8 cellular contexts compared by ENCODE assay signal in genomic region chr19:35000647-35001501, GRCh38. TPM values are rescaled to one million over a fixed set of nuclear protein-coding genes. Genes with fewer than 3 reads are reported as not detected.
DNase-seq lines count a peak whose midpoint lies in the region; ATAC-seq and TF ChIP-seq lines count a peak whose summit lies in the region.

No MANE protein-coding gene starts in this region.

- no peaks in the 10 kb centered on the region for H3K27me3 Mint-ChIP-seq in effector memory CD8-positive, alpha-beta T cell
- H3K27me3 Mint-ChIP-seq in mesothelial cell of epicardium (ENCODE audit: low read depth): no peaks in the 10 kb centered on the region
- H3K27me3 Mint-ChIP-seq in stimulated activated naive CD8-positive, alpha-beta T cell treated with anti-CD3 and anti-CD28 coated beads, Interleukin-15, Interleukin-2, amounts not matched to agents 100 ng/mL and 50 ng/mL, for 24 hours: no peaks in the 10 kb centered on the region

- H3K4me3 Mint-ChIP-seq in effector memory CD8-positive, alpha-beta T cell: peak overlapping the region; percentile 90 to 92
- peak overlapping the region; percentile 94 for H3K4me3 Mint-ChIP-seq in mesothelial cell of epicardium
- peak overlapping the region; percentile 100 for H3K4me3 Mint-ChIP-seq in stimulated activated naive CD8-positive, alpha-beta T cell treated with anti-CD3 and anti-CD28 coated beads, Interleukin-15, Interleukin-2, amounts not matched to agents 100 ng/mL and 50 ng/mL, for 24 hours

- TF ChIP-seq POLR2A in GM18505 (IDR thresholded peaks at IDR 0.05; ENCODE audit: borderline replicate concordance, extremely low read depth, insufficient read depth, insufficient read length): peak; percentile 50

- no peaks in the 10 kb centered on the region for H3K9me3 Mint-ChIP-seq in effector memory CD8-positive, alpha-beta T cell
- H3K9me3 Mint-ChIP-seq in mesothelial cell of epicardium: no peaks in the 10 kb centered on the region
- H3K9me3 Mint-ChIP-seq in stimulated activated naive CD8-positive, alpha-beta T cell treated with anti-CD3 and anti-CD28 coated beads, Interleukin-15, Interleukin-2, amounts not matched to agents 100 ng/mL and 50 ng/mL, for 24 hours: no peaks in the 10 kb centered on the region

- H3K27ac Mint-ChIP-seq in effector memory CD8-positive, alpha-beta T cell: peak overlapping the region; percentile 93 to 95
- peak overlapping the region; percentile 97 for H3K27ac Mint-ChIP-seq in mesothelial cell of epicardium
- peak overlapping the region; percentile 99 for H3K27ac Mint-ChIP-seq in stimulated activated naive CD8-positive, alpha-beta T cell treated with anti-CD3 and anti-CD28 coated beads, Interleukin-15, Interleukin-2, amounts not matched to agents 100 ng/mL and 50 ng/mL, for 24 hours

- peaks cover 62 to 67% of the 10 kb centered on the region in 2 donors for H3K4me1 Mint-ChIP-seq in effector memory CD8-positive, alpha-beta T cell (ENCODE audit: low read depth in 2 of 2)
- peaks cover 52% of the 10 kb centered on the region for H3K4me1 Mint-ChIP-seq in mesothelial cell of epicardium
- H3K4me1 Mint-ChIP-seq in stimulated activated naive CD8-positive, alpha-beta T cell treated with anti-CD3 and anti-CD28 coated beads, Interleukin-15, Interleukin-2, amounts not matched to agents 100 ng/mL and 50 ng/mL, for 24 hours (ENCODE audit: low read depth): peaks cover 71% of the 10 kb centered on the region

- H3K36me3 Mint-ChIP-seq in effector memory CD8-positive, alpha-beta T cell (ENCODE audit: insufficient read depth): peaks cover 32% of the 10 kb centered on the region
- H3K36me3 Mint-ChIP-seq in mesothelial cell of epicardium: no peaks in the 10 kb centered on the region
- H3K36me3 Mint-ChIP-seq in stimulated activated naive CD8-positive, alpha-beta T cell treated with anti-CD3 and anti-CD28 coated beads, Interleukin-15, Interleukin-2, amounts not matched to agents 100 ng/mL and 50 ng/mL, for 24 hours (ENCODE audit: low read depth): peaks cover 42% of the 10 kb centered on the region

- peak; percentile 31 for ATAC-seq in GM18505 (IDR thresholded peaks at IDR 0.05; ENCODE audit: unreplicated experiment)
- peak; percentile 62 for ATAC-seq in effector memory CD8-positive, alpha-beta T cell (replicated peaks)
- no peak for ATAC-seq in HG02870 (IDR thresholded peaks at IDR 0.05; ENCODE audit: unreplicated experiment)

- TF ChIP-seq CTCF in mesothelial cell of epicardium (IDR thresholded peaks at IDR 0.05; ENCODE audit: unreplicated experiment): no peak

- DNase-seq in A172 (ENCODE audit: low spot score): peak; percentile 28
- peak; percentile 82 for DNase-seq in NCI-H2029 treated with DMSO at 0.1 percent for 48 hours (lab: John Stamatoyannopoulos, UW)
- peak; percentile 47 to 49 for DNase-seq in activated CD4-positive, alpha-beta T cell treated with anti-CD3 and anti-CD28 coated beads, Interleukin-2, amount 50 U/mL, for 4 hours
- DNase-seq in effector memory CD8-positive, alpha-beta T cell: peak; percentile 46 to 55 (median 54)
- no peak for DNase-seq in mesothelial cell of epicardium (ENCODE audit: low spot score in 2 of 2, unreplicated experiment in 2 of 2)

RNA-seq across cellular contexts. Expression of gene GRAMD1A, which starts 0.8 kb away (rescaled TPM):
- total RNA-seq in A172 (2014; rRNA removed; shearing (Covaris generic)): 20.2 and 26.9 TPM in 2 replicates
- total RNA-seq in mesothelial cell of epicardium: 123 to 130 TPM (median 129 TPM) in 3 replicates

RNA-seq across cellular contexts. Expression of gene SCN1B, which starts 29.4 kb away (rescaled TPM):
- total RNA-seq in A172 (2014; rRNA removed; shearing (Covaris generic)): 8.5 and 10.8 TPM in 2 replicates
- total RNA-seq in mesothelial cell of epicardium: 2.2 to 2.8 TPM (median 2.7 TPM) in 3 replicates

RNA-seq across cellular contexts. Expression of gene ZNF792, which starts 36.8 kb away (rescaled TPM):
- total RNA-seq in A172 (2014; rRNA removed; shearing (Covaris generic)): 1.1 and 1.5 TPM in 2 replicates
- total RNA-seq in mesothelial cell of epicardium: 9.2 to 9.6 TPM (median 9.3 TPM) in 3 replicates

RNA-seq across cellular contexts. Expression of gene HPN, which starts 40.6 kb away (rescaled TPM):
- not detected in 2 replicates for total RNA-seq in A172 (2014; rRNA removed; shearing (Covaris generic))
- total RNA-seq in mesothelial cell of epicardium: 20.3 to 22.9 TPM (median 21.3 TPM) in 3 replicates

Comparison
In these comparisons a context has a peak if more than half of its experiments do, and no peak if none do; other contexts are left out.
1. DNase-seq: peak in A172 (single experiment), NCI-H2029 treated with DMSO at 0.1 percent for 48 hours (single experiment), activated CD4-positive, alpha-beta T cell treated with anti-CD3 and anti-CD28 coated beads, Interleukin-2, amount 50 U/mL, for 4 hours (2 of 2) and effector memory CD8-positive, alpha-beta T cell (3 of 3); none in mesothelial cell of epicardium (0 of 2).
2. Peak in every context shown above with its lines, with median percentiles within 50 percentile points of each other: H3K27ac Mint-ChIP-seq and H3K4me3 Mint-ChIP-seq.